In genomic region chr15:48954538-48954937, GRCh38 we compare ENCODE assay signal across 15 cellular contexts. TPM values are rescaled to one million over a fixed set of nuclear protein-coding genes. Genes with fewer than 3 reads are reported as not detected.
DNase-seq lines count a peak whose midpoint lies in the region; ATAC-seq and TF ChIP-seq lines count a peak whose summit lies in the region.
"Had no signal": no experiment of that assay in that cellular context is flagged by ENCODE, and none has a peak within 500 bp of the region (broad histone marks: within the 10 kb centered on the region; RNA-seq: fewer than 3 reads in every experiment).

No MANE protein-coding gene starts in this region.

- no peaks in the 10 kb centered on the region for H3K9me3 ChIP-seq in H9 (ENCODE audit: control insufficient read depth, low read depth, low read length)
- H3K9me3 ChIP-seq: BE2C, esophagus squamous epithelium had no signal

- no peak overlapping the region for H3K56ac ChIP-seq in H9 (ENCODE audit: insufficient read length, low read depth, low read length)

- no peak overlapping the region for H2BK5ac ChIP-seq in H9 (ENCODE audit: insufficient read length, low read length)

- H4K20me1 ChIP-seq in H9 (ENCODE audit: control insufficient read depth, insufficient read depth, insufficient read length), result no peaks in the 10 kb centered on the region

- no peak overlapping the region for H2BK15ac ChIP-seq in H9 (ENCODE audit: low read depth, low read length)

- no peak overlapping the region for H3K14ac ChIP-seq in H9 (ENCODE audit: insufficient read depth, low read length)

- H3K23ac ChIP-seq in H9 (ENCODE audit: insufficient read length, low read depth, low read length), result no peak overlapping the region

- H4K8ac ChIP-seq in H9 (replicated peaks; ENCODE audit: insufficient read length, low read depth, low read length), result no peak overlapping the region

- no peak overlapping the region for H4K91ac ChIP-seq in H9 (ENCODE audit: insufficient read length, low read depth, low read length)

- H2BK12ac ChIP-seq in H9 (ENCODE audit: insufficient read length, low read depth, low read length), result no peak overlapping the region

- no peak overlapping the region for H3K4me2 ChIP-seq in H9 (ENCODE audit: insufficient read depth, insufficient read length, low read length)

- peak overlapping the region in 1 of 3 experiments; percentile 86; a peak in 2 of 7 replicates for H3K27ac Mint-ChIP-seq in H9
- no peak overlapping the region for H3K27ac Mint-ChIP-seq in activated T-cell treated with anti-CD3 and anti-CD28 coated beads, Interleukin-2, amount 50 U/mL, for 72 hours
- H3K27ac Mint-ChIP-seq: activated naive CD8-positive, alpha-beta T cell had no signal

- ATAC-seq in HG03139 (IDR thresholded peaks at IDR 0.05; ENCODE audit: unreplicated experiment) (no peak), GM21515 (IDR thresholded peaks at IDR 0.05; ENCODE audit: unreplicated experiment) (no peak)
- ATAC-seq in activated T-cell treated with anti-CD3 and anti-CD28 coated beads, Interleukin-2, amount 50 U/mL, for 72 hours (replicated peaks in 1 of 2), result no peak

- peaks cover 10 to 14% of the 10 kb centered on the region in 2 experiments for H3K4me1 Mint-ChIP-seq in H9
- no peaks in the 10 kb centered on the region for H3K4me1 Mint-ChIP-seq in activated T-cell treated with anti-CD3 and anti-CD28 coated beads, Interleukin-2, amount 50 U/mL, for 72 hours (ENCODE audit: low read depth)

- no peak overlapping the region for H3K18ac ChIP-seq in H9 (ENCODE audit: insufficient read length, low read depth, low read length)

- CTCF ChIA-PET in AG04449 (lab: Yijun Ruan, JAX), result interaction anchor here (0.5 to 2.3 kb wide), 9 partner anchors 8 to 468 kb away, joined by 3 to 12 read pairs (median 5); partner anchors contain the start of gene FGF7

- H3K23me2 ChIP-seq in H9 (ENCODE audit: insufficient read length, low read depth, low read length, poor library complexity, severe bottlenecking), result no peaks in the 10 kb centered on the region

- H4K5ac ChIP-seq in H9 (ENCODE audit: insufficient read length, low read depth, low read length), result no peak overlapping the region

- H3K4me3 Mint-ChIP-seq in H9, result no peak overlapping the region
- H3K4me3 Mint-ChIP-seq in activated T-cell treated with anti-CD3 and anti-CD28 coated beads, Interleukin-2, amount 50 U/mL, for 72 hours, result no peak overlapping the region
- H3K4me3 Mint-ChIP-seq: activated naive CD8-positive, alpha-beta T cell had no signal

- DNase-seq in AG04449 (ENCODE audit: low read depth, low spot score) (no peak), H9 (peak; percentile 60), choroid plexus epithelial cell (ENCODE audit: low read depth) (peak; percentile 17), islet precursor cell (peak; percentile 73)
- no peak for DNase-seq in activated T-cell treated with anti-CD3 and anti-CD28 coated beads, Interleukin-2, amount 50 U/mL, for 72 hours
- DNase-seq in activated T-cell treated with anti-CD3 and anti-CD28 coated beads, Interleukin-2, amount 50 U/mL, for 48 hours, result no peak
- DNase-seq: BE2C, DMS53, esophagus squamous epithelium, substantia nigra, SW 1271 had no signal

- H3K27me3 Mint-ChIP-seq in H9 (ENCODE audit: low read depth), result peaks cover 3% of the 10 kb centered on the region
- H3K27me3 Mint-ChIP-seq in activated T-cell treated with anti-CD3 and anti-CD28 coated beads, Interleukin-2, amount 50 U/mL, for 72 hours (ENCODE audit: low read depth), result peaks cover 48% of the 10 kb centered on the region

- H3K79me1 ChIP-seq in H9 (ENCODE audit: insufficient read depth, low read depth, low read length, poor library complexity, severe bottlenecking), result no peaks in the 10 kb centered on the region

- POLR2A ChIA-PET in AG04449 (lab: Yijun Ruan, JAX), result no interaction called here

- TF ChIP-seq CTCF in AG04449 (IDR thresholded peaks at IDR 0.05; ENCODE audit: insufficient read depth, low read length, missing control alignments) (peak; percentile 21), H9 (conservative IDR thresholded peaks at IDR 0.05) (0 out of 3 replicates have a peak, but pooled peaks have one; percentile 10), choroid plexus epithelial cell (conservative IDR thresholded peaks at IDR 0.05; ENCODE audit: low read depth, low read length) (peak; percentile 16)

- no peak overlapping the region for H3T11ph ChIP-seq in H9 (ENCODE audit: low read length)

- H3K27ac ChIP-seq in H9 (ENCODE audit: insufficient read length, low read depth, low read length), result no peak overlapping the region
- H3K27ac ChIP-seq: esophagus squamous epithelium, parathyroid adenoma had no signal

- WGBS in H9 (ENCODE audit: extremely low coverage, insufficient read length, low lambda C conversion rate), result no CpG with 5 or more reads among the region's 5 CpGs

- H2AFZ ChIP-seq in H9 (ENCODE audit: low read length), result no peak overlapping the region
- H2AFZ ChIP-seq: parathyroid adenoma had no signal

- H3K27me3 ChIP-seq in H9 (ENCODE audit: insufficient read depth, low read length), result no peaks in the 10 kb centered on the region
- H3K27me3 ChIP-seq: BE2C, esophagus squamous epithelium had no signal

- H3K9ac ChIP-seq in H9 (ENCODE audit: extremely low read depth, insufficient read length, low read length), result no peak overlapping the region
- H3K9ac ChIP-seq: parathyroid adenoma had no signal

- no peaks in the 10 kb centered on the region for H3K36me3 Mint-ChIP-seq in H9 (ENCODE audit: insufficient read depth in 1 of 3, low read depth in 3 of 3)
- H3K36me3 Mint-ChIP-seq in activated T-cell treated with anti-CD3 and anti-CD28 coated beads, Interleukin-2, amount 50 U/mL, for 72 hours (ENCODE audit: insufficient read depth in 2 of 2), result no peaks in the 10 kb centered on the region
- H3K36me3 Mint-ChIP-seq: activated naive CD8-positive, alpha-beta T cell had no signal

- H2BK20ac ChIP-seq in H9 (ENCODE audit: low read depth, low read length, poor library complexity, severe bottlenecking), result no peak overlapping the region

- H2AK5ac ChIP-seq in H9 (ENCODE audit: insufficient read length, low read length), result peak overlapping the region; percentile 12

- no peaks in the 10 kb centered on the region for H3K79me2 ChIP-seq in H9 (ENCODE audit: insufficient read depth, low read length)
- H3K79me2 ChIP-seq: parathyroid adenoma had no signal

- H2BK120ac ChIP-seq in H9 (ENCODE audit: low read depth, low read length, poor library complexity, severe bottlenecking), result no peak overlapping the region

- no peak overlapping the region for H3K4ac ChIP-seq in H9 (ENCODE audit: low read depth, low read length)

- H3K9me3 Mint-ChIP-seq in H9, result no peaks in the 10 kb centered on the region
- no peaks in the 10 kb centered on the region for H3K9me3 Mint-ChIP-seq in activated T-cell treated with anti-CD3 and anti-CD28 coated beads, Interleukin-2, amount 50 U/mL, for 72 hours

- no peak overlapping the region for H3K4me3 ChIP-seq in AG04449 (ENCODE audit: low read depth, low read length)
- no peak overlapping the region for H3K4me3 ChIP-seq in choroid plexus epithelial cell (ENCODE audit: low read depth, low read length)
- H3K4me3 ChIP-seq: esophagus squamous epithelium had no signal

- peaks cover 3% of the 10 kb centered on the region; the same call in 1 of the 2 replicates for H3K4me1 ChIP-seq in H9 (ENCODE audit: insufficient read depth, low read length)
- H3K4me1 ChIP-seq: BE2C, esophagus squamous epithelium, parathyroid adenoma had no signal

RNA-seq across cellular contexts. Expression of gene SHC4, which starts 9.2 kb away (rescaled TPM):
- 0.26 and 0.55 TPM in 2 replicates for total RNA-seq in H9 (2021)
- total RNA-seq in activated T-cell treated with anti-CD3 and anti-CD28 coated beads, Interleukin-2, amount 50 U/mL, for 72 hours, result 1 to 10 TPM; 1.2 to 2.1 TPM

Comparison
In these comparisons a context has a peak if more than half of its experiments do, and no peak if none do; other contexts are left out.
1. DNase-seq: peak in H9 (single experiment), choroid plexus epithelial cell (single experiment) and islet precursor cell (single experiment); none in AG04449 (single experiment), activated T-cell treated with anti-CD3 and anti-CD28 coated beads, Interleukin-2, amount 50 U/mL, for 72 hours (0 of 2) and activated T-cell treated with anti-CD3 and anti-CD28 coated beads, Interleukin-2, amount 50 U/mL, for 48 hours (0 of 2).
2. Peak in every context shown above with its lines, with median percentiles within 50 percentile points of each other: CTCF ChIP-seq.